In genomic region chr10:100115011-100115770, GRCh38 we compare ENCODE assay signal across 33 cellular contexts. TPM values are rescaled to one million over a fixed set of nuclear protein-coding genes. Genes with fewer than 3 reads are reported as not detected.
DNase-seq lines count a peak whose midpoint lies in the region; ATAC-seq and TF ChIP-seq lines count a peak whose summit lies in the region.
"Had no signal": no experiment of that assay in that cellular context is flagged by ENCODE, and none has a peak within 500 bp of the region (broad histone marks: within the 10 kb centered on the region; RNA-seq: fewer than 3 reads in every experiment).

No MANE protein-coding gene starts in this region.

- no peak for ATAC-seq in left ventricle myocardium superior
- ATAC-seq: activated CD8-positive, alpha-beta memory T cell treated with anti-CD3 and anti-CD28 coated beads, Interleukin-2, amount 10 ng/mL, durations not matched to agents 7 days and 5 days; activated naive CD8-positive, alpha-beta T cell treated with anti-CD3 and anti-CD28 coated beads, Interleukin-2, amount 50 U/mL, for 24 hours; gastroesophageal sphincter; stimulated activated naive B cell treated with anti-CD40 and anti-IgM and Interleukin-4, amounts not matched to agents 10 μg/mL and 1 μg/mL and 100 μg/mL, for 72 hours; upper lobe of right lung had no signal

- no peak overlapping the region for H3K4me3 Mint-ChIP-seq in activated CD4-positive, alpha-beta T cell treated with anti-CD3 and anti-CD28 coated beads, Interleukin-2, amount 10 ng/mL, durations not matched to agents 7 days and 5 days
- H3K4me3 Mint-ChIP-seq: activated B cell treated with CpG ODN at 0.5 μM for 24 hours; activated CD8-positive, alpha-beta memory T cell treated with anti-CD3 and anti-CD28 coated beads, Interleukin-2, amount 10 ng/mL, durations not matched to agents 7 days and 5 days; activated naive CD8-positive, alpha-beta T cell treated with anti-CD3 and anti-CD28 coated beads, Interleukin-2, amount 50 U/mL, for 24 hours; stimulated activated naive B cell treated with anti-CD40 and anti-IgM and Interleukin-4, amounts not matched to agents 10 μg/mL and 1 μg/mL and 100 μg/mL, for 72 hours had no signal

- H3K27ac ChIP-seq in cardiac muscle cell (no peak overlapping the region), urinary bladder (ENCODE audit: low read depth) (no peak overlapping the region), prostate gland (no peak overlapping the region)
- H3K27ac ChIP-seq: gastroesophageal sphincter, hepatocyte, SK-N-MC, skin epidermis, upper lobe of right lung had no signal

- H3K36me3 ChIP-seq in cardiac muscle cell (no peaks in the 10 kb centered on the region), urinary bladder (ENCODE audit: insufficient read depth) (no peaks in the 10 kb centered on the region), prostate gland (no peaks in the 10 kb centered on the region)
- H3K36me3 ChIP-seq: gastroesophageal sphincter, upper lobe of right lung had no signal

- H3K4me1 ChIP-seq in cardiac muscle cell (ENCODE audit: low read depth) (no peaks in the 10 kb centered on the region), urinary bladder (ENCODE audit: insufficient read depth) (no peaks in the 10 kb centered on the region), prostate gland (replicated peaks) (no peaks in the 10 kb centered on the region)
- H3K4me1 ChIP-seq: upper lobe of right lung had no signal

- no peaks in the 10 kb centered on the region for H3K36me3 Mint-ChIP-seq in activated CD4-positive, alpha-beta T cell treated with anti-CD3 and anti-CD28 coated beads, Interleukin-2, amount 10 ng/mL, durations not matched to agents 7 days and 5 days (ENCODE audit: low read depth)
- H3K36me3 Mint-ChIP-seq: activated CD8-positive, alpha-beta memory T cell treated with anti-CD3 and anti-CD28 coated beads, Interleukin-2, amount 10 ng/mL, durations not matched to agents 7 days and 5 days; stimulated activated naive B cell treated with anti-CD40 and anti-IgM and Interleukin-4, amounts not matched to agents 10 μg/mL and 1 μg/mL and 100 μg/mL, for 72 hours had no signal

- no peaks in the 10 kb centered on the region for H3K9me3 Mint-ChIP-seq in activated CD4-positive, alpha-beta T cell treated with anti-CD3 and anti-CD28 coated beads, Interleukin-2, amount 10 ng/mL, durations not matched to agents 7 days and 5 days
- H3K9me3 Mint-ChIP-seq: activated B cell treated with CpG ODN at 0.5 μM for 24 hours; activated naive CD8-positive, alpha-beta T cell treated with anti-CD3 and anti-CD28 coated beads, Interleukin-2, amount 50 U/mL, for 24 hours; stimulated activated naive B cell treated with anti-CD40 and anti-IgM and Interleukin-4, amounts not matched to agents 10 μg/mL and 1 μg/mL and 100 μg/mL, for 72 hours had no signal

- peaks cover 17% of the 10 kb centered on the region for H3K27me3 Mint-ChIP-seq in activated CD4-positive, alpha-beta T cell treated with anti-CD3 and anti-CD28 coated beads, Interleukin-2, amount 10 ng/mL, durations not matched to agents 7 days and 5 days

- TF ChIP-seq CTCF in cardiac muscle cell (IDR thresholded peaks at IDR 0.05; ENCODE audit: low read depth, low read length) (no peak), choroid plexus epithelial cell (conservative IDR thresholded peaks at IDR 0.05; ENCODE audit: low read depth, low read length) (no peak), prostate gland (IDR thresholded peaks at IDR 0.05) (no peak)

- H3K27me3 ChIP-seq in cardiac muscle cell (peaks cover 7% of the 10 kb centered on the region), prostate gland (replicated peaks; ENCODE audit: insufficient read depth) (no peaks in the 10 kb centered on the region)
- H3K27me3 ChIP-seq: hepatocyte had no signal

- H3K4me3 ChIP-seq in cardiac muscle cell (no peak overlapping the region), choroid plexus epithelial cell (ENCODE audit: low read depth, low read length) (peak overlapping the region; percentile 35), urinary bladder (ENCODE audit: low read depth, low read length) (peak overlapping the region; percentile 2), prostate gland (no peak overlapping the region)
- H3K4me3 ChIP-seq: hepatocyte, SK-N-MC, skin epidermis, upper lobe of right lung had no signal

- H3K4me1 Mint-ChIP-seq in activated CD4-positive, alpha-beta T cell treated with anti-CD3 and anti-CD28 coated beads, Interleukin-2, amount 10 ng/mL, durations not matched to agents 7 days and 5 days: peaks cover 23% of the 10 kb centered on the region
- H3K4me1 Mint-ChIP-seq: activated B cell treated with CpG ODN at 0.5 μM for 24 hours; activated naive CD8-positive, alpha-beta T cell treated with anti-CD3 and anti-CD28 coated beads, Interleukin-2, amount 50 U/mL, for 24 hours; stimulated activated naive B cell treated with anti-CD40 and anti-IgM and Interleukin-4, amounts not matched to agents 10 μg/mL and 1 μg/mL and 100 μg/mL, for 72 hours had no signal

- CTCF ChIA-PET in activated CD4-positive, alpha-beta T cell treated with anti-CD3 and anti-CD28 coated beads, Interleukin-2, amount 10 ng/mL, durations not matched to agents 7 days and 5 days (lab: Charles Lee): interaction anchor here (0.6 to 1.3 kb wide), 2 partner anchors 14 to 489 kb away, joined by 3 read pairs; no protein-coding TSS in a partner anchor

- no peak for TF ChIP-seq POLR2A in prostate gland (IDR thresholded peaks at IDR 0.05)

- no peaks in the 10 kb centered on the region for H3K9me3 ChIP-seq in cardiac muscle cell (ENCODE audit: low read depth)
- no peaks in the 10 kb centered on the region for H3K9me3 ChIP-seq in prostate gland
- H3K9me3 ChIP-seq: gastroesophageal sphincter, upper lobe of right lung had no signal

- intact Hi-C loops in left ventricle myocardium superior (cut with micrococcal nuclease): no loop called here
- intact Hi-C loops in prostate gland (cut with DNase I): no loop called here

- no peak overlapping the region for H3K27ac Mint-ChIP-seq in activated CD4-positive, alpha-beta T cell treated with anti-CD3 and anti-CD28 coated beads, Interleukin-2, amount 10 ng/mL, durations not matched to agents 7 days and 5 days
- H3K27ac Mint-ChIP-seq: activated B cell treated with CpG ODN at 0.5 μM for 24 hours; activated CD8-positive, alpha-beta memory T cell treated with anti-CD3 and anti-CD28 coated beads, Interleukin-2, amount 10 ng/mL, durations not matched to agents 7 days and 5 days; activated naive CD8-positive, alpha-beta T cell treated with anti-CD3 and anti-CD28 coated beads, Interleukin-2, amount 50 U/mL, for 24 hours; stimulated activated naive B cell treated with anti-CD40 and anti-IgM and Interleukin-4, amounts not matched to agents 10 μg/mL and 1 μg/mL and 100 μg/mL, for 72 hours had no signal

- POLR2A ChIA-PET in activated CD4-positive, alpha-beta T cell treated with anti-CD3 and anti-CD28 coated beads, Interleukin-2, amount 10 ng/mL, durations not matched to agents 7 days and 5 days (lab: Charles Lee): no interaction called here

- 22% methylated on average over 51 of the region's 51 CpGs for WGBS in urinary bladder
- WGBS in prostate gland: 34% methylated on average over 39 of the region's 51 CpGs

- peak; percentile 3 to 24 for DNase-seq in cardiac muscle cell (ENCODE audit: low read depth in 1 of 2, low spot score in 1 of 2)
- DNase-seq in left ventricle myocardium superior: no peak
- DNase-seq in choroid plexus epithelial cell (ENCODE audit: low read depth): no peak
- DNase-seq in left kidney (ENCODE audit: low read depth, low spot score): peak; percentile 70
- no peak for DNase-seq in activated CD4-positive, alpha-beta T cell treated with anti-CD3 and anti-CD28 coated beads, Interleukin-2, amount 10 ng/mL, durations not matched to agents 7 days and 5 days
- no peak for DNase-seq in prostate gland (ENCODE audit: low spot score)
- DNase-seq in AG20443 (ENCODE audit: low spot score): no peak
- DNase-seq: activated B cell treated with CpG ODN at 0.5 μM for 24 hours; activated CD8-positive, alpha-beta memory T cell treated with anti-CD3 and anti-CD28 coated beads, Interleukin-2, amount 10 ng/mL, durations not matched to agents 7 days and 5 days; activated naive CD4-positive, alpha-beta T cell; activated naive CD8-positive, alpha-beta T cell treated with anti-CD3 and anti-CD28 coated beads, Interleukin-2, amount 50 U/mL, for 24 hours; activated T-cell treated with anti-CD3 and anti-CD28 coated beads, Interleukin-2, amount 50 U/mL, for 48 hours; DMS79; GF-D8; GOT3; MM.1S; naive B cell; NCI-H226; NCI-H526 treated with DMSO at 0.1 percent for 48 hours; NK-92 treated with Interleukin-12 subunit alpha and Interleukin-12 subunit beta, amount 100 ng/mL, for 24 hours; stimulated activated naive B cell treated with anti-CD40 and anti-IgM and Interleukin-4, amounts not matched to agents 10 μg/mL and 1 μg/mL and 100 μg/mL, for 72 hours; substantia nigra; T-helper 1 cell; upper lobe of right lung had no signal

RNA-seq across cellular contexts. Expression of gene CPN1, which starts 33.5 kb away (rescaled TPM):
- total RNA-seq in cardiac muscle cell (not detected in 2 replicates), left ventricle myocardium superior (not detected), urinary bladder (0.16 TPM), prostate gland (under 1 TPM in 1 of 2 donors, not detected in 1; 0.85 TPM)
- polyA plus RNA-seq in cardiac muscle cell (not detected in 2 replicates), urinary bladder (0.05 TPM)
- not detected for total RNA-seq in activated CD4-positive, alpha-beta T cell treated with anti-CD3 and anti-CD28 coated beads, Interleukin-2, amount 10 ng/mL, durations not matched to agents 7 days and 5 days
- total RNA-seq: A172; activated B cell treated with CpG ODN at 0.5 μM for 24 hours; activated CD8-positive, alpha-beta memory T cell treated with anti-CD3 and anti-CD28 coated beads, Interleukin-2, amount 10 ng/mL, durations not matched to agents 7 days and 5 days; cerebellum; fibroblast of lung; gastroesophageal sphincter; posterior vena cava; upper lobe of right lung had no signal
- polyA plus RNA-seq: fibroblast of lung had no signal

Comparison
In these comparisons a context has a peak if more than half of its experiments do, and no peak if none do; other contexts are left out.
1. DNase-seq: peak in cardiac muscle cell (2 of 2) and left kidney (single experiment); none in left ventricle myocardium superior (single experiment), choroid plexus epithelial cell (single experiment), activated CD4-positive, alpha-beta T cell treated with anti-CD3 and anti-CD28 coated beads, Interleukin-2, amount 10 ng/mL, durations not matched to agents 7 days and 5 days (single experiment), prostate gland (single experiment) and AG20443 (single experiment).
2. H3K4me3 ChIP-seq: peak in choroid plexus epithelial cell (single experiment) and urinary bladder (single experiment); none in cardiac muscle cell (single experiment) and prostate gland (0 of 2).